Comparison of ENCODE assay signal across 13 cellular contexts in the genomic region with DNA sequence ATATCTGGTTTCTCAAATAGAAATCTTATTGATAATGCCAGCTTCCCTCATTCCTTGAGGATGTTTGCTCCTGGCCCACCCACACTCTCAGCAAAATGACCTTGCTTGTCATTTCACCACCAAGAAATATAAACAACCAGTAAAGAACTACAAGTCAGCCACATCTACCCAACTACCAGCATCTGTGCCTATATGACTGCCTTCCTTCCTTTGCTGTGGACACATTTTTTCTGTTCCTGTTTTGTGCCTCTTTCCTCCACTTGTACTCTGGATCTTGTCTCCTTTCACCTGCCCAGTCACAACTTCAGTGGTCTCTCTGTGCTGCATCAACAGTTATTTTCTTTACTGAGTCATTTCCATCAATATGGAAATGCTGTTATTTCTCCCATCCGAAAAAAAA. TPM values are rescaled to one million over a fixed set of nuclear protein-coding genes. Genes with fewer than 3 reads are reported as not detected.
DNase-seq lines count a peak whose midpoint lies in the region; ATAC-seq and TF ChIP-seq lines count a peak whose summit lies in the region.
"Had no signal": no experiment of that assay in that cellular context is flagged by ENCODE, and none has a peak within 500 bp of the region (broad histone marks: within the 10 kb centered on the region; RNA-seq: fewer than 3 reads in every experiment).

No MANE protein-coding gene starts in this region.

- POLR2A ChIA-PET in OCI-LY7 (lab: Charles Lee), result interaction anchor here (0.9 kb wide), 1 partner anchor 19 kb away, joined by 4 read pairs; no protein-coding TSS in a partner anchor

- no peak overlapping the region for H2AFZ ChIP-seq in OCI-LY7 (ENCODE audit: low read length)

- H3K36me3 ChIP-seq in OCI-LY7 (ENCODE audit: insufficient read depth, low read length), result peaks cover 42% of the 10 kb centered on the region
- H3K36me3 ChIP-seq: thyroid gland had no signal

- H3K4me1 ChIP-seq in OCI-LY7 (ENCODE audit: insufficient read depth, low read length, poor library complexity, severe bottlenecking), result peaks cover 28% of the 10 kb centered on the region
- H3K4me1 ChIP-seq: thyroid gland had no signal

- H3K4me3 Mint-ChIP-seq in activated CD8-positive, alpha-beta memory T cell treated with anti-CD3 and anti-CD28 coated beads, Interleukin-2, amount 10 ng/mL, durations not matched to agents 7 days and 5 days, result no peak overlapping the region
- H3K4me3 Mint-ChIP-seq in stimulated activated naive CD8-positive, alpha-beta T cell treated with anti-CD3 and anti-CD28 coated beads, Interleukin-15, Interleukin-2, amounts not matched to agents 100 ng/mL and 50 ng/mL, for 24 hours, result no peak overlapping the region

- no peak overlapping the region for H3K4me2 ChIP-seq in OCI-LY7 (ENCODE audit: low read length)

- TF ChIP-seq CTCF in OCI-LY7 (conservative IDR thresholded peaks at IDR 0.05; ENCODE audit: low read length), result no peak

- peaks cover 98% of the 10 kb centered on the region for H3K79me2 ChIP-seq in OCI-LY7 (ENCODE audit: insufficient read depth, low read depth, low read length)

- H3K9me3 ChIP-seq in OCI-LY7 (ENCODE audit: low read length), result no peaks in the 10 kb centered on the region
- H3K9me3 ChIP-seq: thyroid gland had no signal

- peaks cover 45% of the 10 kb centered on the region for H3K36me3 Mint-ChIP-seq in activated CD8-positive, alpha-beta memory T cell treated with anti-CD3 and anti-CD28 coated beads, Interleukin-2, amount 10 ng/mL, durations not matched to agents 7 days and 5 days
- peaks cover 56% of the 10 kb centered on the region for H3K36me3 Mint-ChIP-seq in stimulated activated naive CD8-positive, alpha-beta T cell treated with anti-CD3 and anti-CD28 coated beads, Interleukin-15, Interleukin-2, amounts not matched to agents 100 ng/mL and 50 ng/mL, for 24 hours (ENCODE audit: low read depth)

- peak; percentile 43 for ATAC-seq in activated CD8-positive, alpha-beta memory T cell treated with anti-CD3 and anti-CD28 coated beads, Interleukin-2, amount 10 ng/mL, durations not matched to agents 7 days and 5 days
- peak; percentile 69 for ATAC-seq in HG02885 (IDR thresholded peaks at IDR 0.05; ENCODE audit: poor library complexity, unreplicated experiment)
- no peak for ATAC-seq in GM19328 (IDR thresholded peaks at IDR 0.05; ENCODE audit: unreplicated experiment)

- no TSS peak for BruUV-seq in OCI-LY7 (replicated peaks; lab: Mats Ljungman, UMichigan)

- H3K27ac Mint-ChIP-seq in activated CD8-positive, alpha-beta memory T cell treated with anti-CD3 and anti-CD28 coated beads, Interleukin-2, amount 10 ng/mL, durations not matched to agents 7 days and 5 days, result peak overlapping the region; percentile 62
- H3K27ac Mint-ChIP-seq in stimulated activated naive CD8-positive, alpha-beta T cell treated with anti-CD3 and anti-CD28 coated beads, Interleukin-15, Interleukin-2, amounts not matched to agents 100 ng/mL and 50 ng/mL, for 24 hours, result peak overlapping the region; percentile 71

- no peak for DNase-seq in activated CD8-positive, alpha-beta memory T cell treated with anti-CD3 and anti-CD28 coated beads, Interleukin-2, amount 10 ng/mL, durations not matched to agents 7 days and 5 days
- no peak for DNase-seq in activated CD8-positive, alpha-beta memory T cell treated with anti-CD3 and anti-CD28 coated beads, Interleukin-2, amount 50 U/mL, for 4 hours
- DNase-seq in OCI-LY7 (ENCODE audit: low spot score), result peak; percentile 14
- DNase-seq in GOT3 (lab: John Stamatoyannopoulos, UW), result no peak
- DNase-seq in NCI-H82 (lab: John Stamatoyannopoulos, UW), result no peak
- DNase-seq: ACHN, hippocampal formation, NCI-H1436 treated with DMSO at 0.1 percent for 48 hours, thyroid gland had no signal

- H3K27ac ChIP-seq in OCI-LY7 (ENCODE audit: low read depth, low read length, poor library complexity, severe bottlenecking), result no peak overlapping the region
- H3K27ac ChIP-seq: coronary artery, thyroid gland had no signal

- peaks cover 55% of the 10 kb centered on the region for H4K20me1 ChIP-seq in OCI-LY7 (ENCODE audit: insufficient read depth, low read length)

- no peaks in the 10 kb centered on the region for H3K9me2 ChIP-seq in OCI-LY7 (ENCODE audit: insufficient read depth, low read length)

- peaks cover 71% of the 10 kb centered on the region for H3K4me1 Mint-ChIP-seq in activated CD8-positive, alpha-beta memory T cell treated with anti-CD3 and anti-CD28 coated beads, Interleukin-2, amount 10 ng/mL, durations not matched to agents 7 days and 5 days
- H3K4me1 Mint-ChIP-seq in stimulated activated naive CD8-positive, alpha-beta T cell treated with anti-CD3 and anti-CD28 coated beads, Interleukin-15, Interleukin-2, amounts not matched to agents 100 ng/mL and 50 ng/mL, for 24 hours (ENCODE audit: low read depth), result peaks cover 88% of the 10 kb centered on the region

- intact Hi-C loops in OCI-LY7 (cut with micrococcal nuclease; ENCODE audit: unreplicated experiment), result no loop called here

- H3K4me3 ChIP-seq in OCI-LY7 (ENCODE audit: low read depth, low read length, poor library complexity, severe bottlenecking), result no peak overlapping the region
- H3K4me3 ChIP-seq: coronary artery, thyroid gland had no signal

- CTCF ChIA-PET in activated CD8-positive, alpha-beta memory T cell treated with anti-CD3 and anti-CD28 coated beads, Interleukin-2, amount 10 ng/mL, durations not matched to agents 7 days and 5 days (lab: Charles Lee), result no interaction called here
- CTCF ChIA-PET in OCI-LY7 (lab: Charles Lee; ENCODE audit: unreplicated experiment), result no interaction called here

- H3K27me3 Mint-ChIP-seq in activated CD8-positive, alpha-beta memory T cell treated with anti-CD3 and anti-CD28 coated beads, Interleukin-2, amount 10 ng/mL, durations not matched to agents 7 days and 5 days, result no peaks in the 10 kb centered on the region
- no peaks in the 10 kb centered on the region for H3K27me3 Mint-ChIP-seq in stimulated activated naive CD8-positive, alpha-beta T cell treated with anti-CD3 and anti-CD28 coated beads, Interleukin-15, Interleukin-2, amounts not matched to agents 100 ng/mL and 50 ng/mL, for 24 hours

- no peaks in the 10 kb centered on the region for H3K9me3 Mint-ChIP-seq in activated CD8-positive, alpha-beta memory T cell treated with anti-CD3 and anti-CD28 coated beads, Interleukin-2, amount 10 ng/mL, durations not matched to agents 7 days and 5 days (ENCODE audit: low read depth)
- no peaks in the 10 kb centered on the region for H3K9me3 Mint-ChIP-seq in stimulated activated naive CD8-positive, alpha-beta T cell treated with anti-CD3 and anti-CD28 coated beads, Interleukin-15, Interleukin-2, amounts not matched to agents 100 ng/mL and 50 ng/mL, for 24 hours

RNA-seq across cellular contexts. Expression of a gene that starts 20.3 kb away (rescaled TPM):
- 100 to 1,000 TPM; 194 to 225 TPM for total RNA-seq in activated CD8-positive, alpha-beta memory T cell treated with anti-CD3 and anti-CD28 coated beads, Interleukin-2, amount 10 ng/mL, durations not matched to agents 7 days and 5 days
- total RNA-seq in OCI-LY7 (2014; rRNA removed; shearing (Covaris generic)), result 50.3 and 56.9 TPM in 2 replicates
- 90.7 and 112 TPM in 2 replicates for total RNA-seq in OCI-LY7 (2022)
